ENCODE assay signal across 1 cellular context in genomic region chr12:28135801-28136439, GRCh38.
TF ChIP-seq lines count a peak whose summit lies in the region.

No MANE protein-coding gene starts in this region.

TF ChIP-seq in K562, 482 proteins besides CTCF, POLR2A, EP300 and RAD21 (continued from another document):
- TF ChIP-seq, protein P1, sequence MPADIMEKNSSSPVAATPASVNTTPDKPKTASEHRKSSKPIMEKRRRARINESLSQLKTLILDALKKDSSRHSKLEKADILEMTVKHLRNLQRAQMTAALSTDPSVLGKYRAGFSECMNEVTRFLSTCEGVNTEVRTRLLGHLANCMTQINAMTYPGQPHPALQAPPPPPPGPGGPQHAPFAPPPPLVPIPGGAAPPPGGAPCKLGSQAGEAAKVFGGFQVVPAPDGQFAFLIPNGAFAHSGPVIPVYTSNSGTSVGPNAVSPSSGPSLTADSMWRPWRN (IDR thresholded peaks at IDR 0.05; ENCODE audit: low read depth), result no peak
- TF ChIP-seq NRF1 (conservative IDR thresholded peaks at IDR 0.05 in 1 of 2, IDR thresholded peaks at IDR 0.05 in 1 of 2) (no peak), FOXM1 (IDR thresholded peaks at IDR 0.05; ENCODE audit: low read depth) (peak; percentile 77), FOXM1 (CRISPR knock-in tag; IDR thresholded peaks at IDR 0.05; ENCODE audit: low read depth) (no peak), NFIC (IDR thresholded peaks at IDR 0.05) (peak; percentile 85), ZNF316 (IDR thresholded peaks at IDR 0.05) (0 out of 2 replicates have a peak, but pooled peaks have one; percentile 5), MED1 (CRISPR knock-in tag; IDR thresholded peaks at IDR 0.05; ENCODE audit: borderline replicate concordance) (no peak), MCM3 (IDR thresholded peaks at IDR 0.05) (no peak), ZNF408 (CRISPR knock-in tag; IDR thresholded peaks at IDR 0.05; ENCODE audit: low read depth) (no peak)
